Comparison of ENCODE assay signal across 1 cellular context in the genomic region with DNA sequence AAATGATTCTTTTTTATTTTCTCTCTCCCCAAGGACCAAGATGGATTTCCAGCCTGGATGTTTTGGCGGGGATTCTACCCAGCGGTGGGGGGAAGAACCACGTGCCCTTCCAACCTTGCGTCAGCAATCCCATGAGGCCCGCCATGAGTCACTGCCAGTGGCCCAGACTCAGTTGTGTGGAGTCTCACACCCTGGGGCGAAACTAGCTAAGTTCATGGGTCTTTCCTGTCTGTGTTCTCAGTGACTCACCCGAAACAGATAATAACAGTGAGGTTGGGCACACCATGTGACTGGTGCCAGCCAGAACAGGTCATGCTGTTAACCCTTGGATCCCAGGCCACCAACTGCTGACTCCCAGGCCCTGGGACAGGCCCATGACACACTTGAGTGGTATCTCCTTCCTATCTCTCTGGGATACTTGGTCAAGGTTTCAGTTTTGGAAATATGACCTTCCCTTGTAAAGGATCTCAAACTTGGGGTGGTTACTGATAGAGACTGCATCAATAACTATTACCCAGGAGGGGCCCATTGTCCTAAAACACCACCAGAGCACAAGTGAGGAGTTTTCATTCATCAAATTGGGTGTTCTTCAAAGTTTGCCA.
A peak's percentile ranks its signal among the peaks of the same experiment; 100 is the strongest.
TF ChIP-seq lines count a peak whose summit lies in the region.

No MANE protein-coding gene starts in this region.

TF ChIP-seq in HCT116, 20 proteins besides CTCF, POLR2A, EP300 and RAD21 (continued from another document):
- peak; percentile 82 for TF ChIP-seq SP1 (IDR thresholded peaks at IDR 0.05; ENCODE audit: low read depth)
- peak; percentile 74 for TF ChIP-seq CEBPB (IDR thresholded peaks at IDR 0.05; ENCODE audit: low read depth)
- peak; percentile 1 for TF ChIP-seq YY1 (IDR thresholded peaks at IDR 0.05; ENCODE audit: extremely low read depth, insufficient replicate concordance, low read depth, low read length)
- no peak for TF ChIP-seq EGR1 (IDR thresholded peaks at IDR 0.05; ENCODE audit: low read depth)
- no peak for TF ChIP-seq POLR2AphosphoS5 (IDR thresholded peaks at IDR 0.05; ENCODE audit: low read depth, low read length)
- peak; percentile 84 for TF ChIP-seq JUND (IDR thresholded peaks at IDR 0.05)
- no peak for TF ChIP-seq ZBTB33 (IDR thresholded peaks at IDR 0.05; ENCODE audit: extremely low read depth, insufficient replicate concordance, low read length)
- TF ChIP-seq, protein P1, sequence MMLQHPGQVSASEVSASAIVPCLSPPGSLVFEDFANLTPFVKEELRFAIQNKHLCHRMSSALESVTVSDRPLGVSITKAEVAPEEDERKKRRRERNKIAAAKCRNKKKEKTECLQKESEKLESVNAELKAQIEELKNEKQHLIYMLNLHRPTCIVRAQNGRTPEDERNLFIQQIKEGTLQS (IDR thresholded peaks at IDR 0.05) = peak; percentile 77
- TF ChIP-seq FOSL1 (IDR thresholded peaks at IDR 0.05; ENCODE audit: low read depth) = peak; percentile 76
- TF ChIP-seq EZH2phosphoT487 (IDR thresholded peaks at IDR 0.05; ENCODE audit: borderline replicate concordance) = no peak
- TF ChIP-seq SRF (IDR thresholded peaks at IDR 0.05; ENCODE audit: low read depth) = no peak
- TF ChIP-seq CBX3 (IDR thresholded peaks at IDR 0.05; ENCODE audit: low read depth) = peak; percentile 87
- no peak for TF ChIP-seq ELF1 (IDR thresholded peaks at IDR 0.05; ENCODE audit: borderline replicate concordance, low read depth)
- TF ChIP-seq, protein P2, sequence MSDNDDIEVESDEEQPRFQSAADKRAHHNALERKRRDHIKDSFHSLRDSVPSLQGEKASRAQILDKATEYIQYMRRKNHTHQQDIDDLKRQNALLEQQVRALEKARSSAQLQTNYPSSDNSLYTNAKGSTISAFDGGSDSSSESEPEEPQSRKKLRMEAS (IDR thresholded peaks at IDR 0.05) = peak; percentile 95
- no peak for TF ChIP-seq EZH2 (IDR thresholded peaks at IDR 0.05)
- TF ChIP-seq SIN3A (IDR thresholded peaks at IDR 0.05; ENCODE audit: low read depth) = no peak
- no peak for TF ChIP-seq ZFX (IDR thresholded peaks at IDR 0.05)
